Comparison of ENCODE assay signal across 28 cellular contexts in the genomic region with DNA sequence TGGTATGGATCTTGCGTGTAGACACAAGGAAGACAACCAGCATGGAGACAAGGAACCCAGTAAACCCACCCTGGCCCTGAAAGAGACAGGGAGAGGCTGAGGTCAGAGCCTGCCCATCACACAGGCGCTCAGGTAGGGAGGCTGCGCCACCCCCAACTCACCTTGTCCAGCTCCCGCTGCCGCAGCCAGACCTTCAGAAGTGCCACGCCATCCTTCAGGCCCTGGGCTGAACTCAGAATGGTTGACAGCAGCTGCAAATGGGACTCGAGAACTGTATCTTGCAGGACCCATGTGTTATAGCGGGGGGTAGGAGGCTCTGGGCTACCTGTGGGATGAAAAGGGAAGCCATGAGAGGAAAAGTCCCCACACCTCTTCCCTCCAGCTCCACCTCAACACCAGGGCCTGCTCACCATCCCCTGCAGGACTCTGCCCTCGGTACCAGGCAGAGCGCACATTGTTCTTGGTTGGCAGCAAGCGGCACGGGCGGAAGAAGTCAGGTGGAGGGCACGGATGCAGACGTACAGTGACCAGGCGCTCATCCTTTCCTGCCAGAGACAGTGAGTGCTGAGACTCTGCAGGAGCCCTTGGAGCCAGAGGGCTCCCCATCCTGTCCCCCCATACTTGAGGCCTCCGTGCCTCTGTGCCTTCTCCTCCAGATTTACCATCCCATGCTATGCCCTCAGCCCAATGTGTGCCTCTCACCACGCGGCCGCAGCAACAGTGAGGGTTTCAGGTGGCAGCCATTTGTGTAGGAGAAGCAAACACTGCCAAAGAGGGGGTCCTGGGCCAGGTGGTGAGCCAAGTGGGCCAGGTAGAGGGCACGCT. TPM values are rescaled to one million over a fixed set of nuclear protein-coding genes. Genes with fewer than 3 reads are reported as not detected.
DNase-seq lines count a peak whose midpoint lies in the region; ATAC-seq and TF ChIP-seq lines count a peak whose summit lies in the region.
"Had no signal": no experiment of that assay in that cellular context is flagged by ENCODE, and none has a peak within 500 bp of the region (broad histone marks: within the 10 kb centered on the region; RNA-seq: fewer than 3 reads in every experiment).

No MANE protein-coding gene starts in this region.

- H3K27me3 ChIP-seq in Peyer's patch = no peaks in the 10 kb centered on the region
- H3K27me3 ChIP-seq in spleen (replicated peaks in 1 of 7) = no peaks in the 10 kb centered on the region

- H3K4me1 ChIP-seq in Peyer's patch = peaks cover 0 to 16% (median 8%) of the 10 kb centered on the region in 4 donors
- H3K4me1 ChIP-seq in spleen = peaks cover 12 to 36% (median 19%) of the 10 kb centered on the region in 6 donors

- H3K9me3 Mint-ChIP-seq in activated CD8-positive, alpha-beta memory T cell treated with anti-CD3 and anti-CD28 coated beads, Interleukin-2, amount 10 ng/mL, durations not matched to agents 7 days and 5 days (ENCODE audit: low read depth) = no peaks in the 10 kb centered on the region
- H3K9me3 Mint-ChIP-seq: CD14-positive monocyte; dendritic cell treated with granulocyte-macrophage colony-stimulating factor and Interleukin-4, amounts not matched to agents 40 ng/mL and 50 ng/mL, for 4 days; T-helper 2 cell treated with Interferon-gamma antibody and Interleukin-4, amounts not matched to agents 5 μg/mL and 100 μg/mL, for 36 hours had no signal

- H3K9me3 ChIP-seq in Peyer's patch (no peaks in the 10 kb centered on the region), spleen (no peaks in the 10 kb centered on the region)

- H3K27me3 Mint-ChIP-seq in activated CD8-positive, alpha-beta memory T cell treated with anti-CD3 and anti-CD28 coated beads, Interleukin-2, amount 10 ng/mL, durations not matched to agents 7 days and 5 days = no peaks in the 10 kb centered on the region
- H3K27me3 Mint-ChIP-seq: dendritic cell treated with granulocyte-macrophage colony-stimulating factor and Interleukin-4, amounts not matched to agents 40 ng/mL and 50 ng/mL, for 4 days; naive thymus-derived CD4-positive, alpha-beta T cell had no signal

- intact Hi-C loops in spleen (cut with DNase I; ENCODE audit: low total_unique reads) = loop anchor here (10.0 kb wide), 2 partner anchors 94 to 184 kb away; no protein-coding TSS in a partner anchor

- no peak overlapping the region for H3K27ac ChIP-seq in Peyer's patch
- no peak overlapping the region for H3K27ac ChIP-seq in spleen
- H3K27ac ChIP-seq: KMS-11 had no signal

- TF ChIP-seq CTCF in Peyer's patch (IDR thresholded peaks at IDR 0.05) (no peak), spleen (IDR thresholded peaks at IDR 0.05 in 8 of 11, conservative IDR thresholded peaks at IDR 0.05 in 3 of 11) (no peak), GM20000 (IDR thresholded peaks at IDR 0.05; ENCODE audit: extremely low read depth, missing control alignments) (no peak)

- H3K36me3 Mint-ChIP-seq in activated CD8-positive, alpha-beta memory T cell treated with anti-CD3 and anti-CD28 coated beads, Interleukin-2, amount 10 ng/mL, durations not matched to agents 7 days and 5 days = peaks cover 27% of the 10 kb centered on the region

- ATAC-seq in activated CD8-positive, alpha-beta memory T cell treated with anti-CD3 and anti-CD28 coated beads, Interleukin-2, amount 10 ng/mL, durations not matched to agents 7 days and 5 days = no peak
- no peak for ATAC-seq in HG03159 (IDR thresholded peaks at IDR 0.05; ENCODE audit: unreplicated experiment)
- ATAC-seq: activated CD8-positive, alpha-beta T cell treated with anti-CD3 and anti-CD28 coated beads, Interleukin-2, amount 10 ng/mL, durations not matched to agents 7 days and 5 days; naive thymus-derived CD4-positive, alpha-beta T cell; PC-3; Right ventricle myocardium inferior had no signal

- peak; percentile 10 for DNase-seq in activated CD8-positive, alpha-beta memory T cell treated with anti-CD3 and anti-CD28 coated beads, Interleukin-2, amount 50 U/mL, for 4 hours
- no peak for DNase-seq in activated CD8-positive, alpha-beta memory T cell treated with anti-CD3 and anti-CD28 coated beads, Interleukin-2, amount 10 ng/mL, durations not matched to agents 7 days and 5 days
- DNase-seq in Peyer's patch (peak in 2 of 3 donors; percentile 36 to 39), hepatic stellate cell (ENCODE audit: low spot score) (peak; percentile 2), spleen (peak; percentile 68), NCI-H1694 treated with DMSO at 0.1 percent for 48 hours (lab: John Stamatoyannopoulos, UW) (no peak), GM20000 (ENCODE audit: low spot score) (no peak)
- DNase-seq: activated CD8-positive, alpha-beta T cell treated with anti-CD3 and anti-CD28 coated beads, Interleukin-2, amount 10 ng/mL, durations not matched to agents 7 days and 5 days; central memory CD4-positive, alpha-beta T cell; DMS79 treated with DMSO at 0.1 percent for 48 hours; erythroblast; GDM1; naive thymus-derived CD4-positive, alpha-beta T cell; NCI-H1417; NCI-H2081 treated with DMSO at 0.1 percent for 48 hours; NCI-H226; NCI-H526 treated with DMSO at 0.1 percent for 48 hours; NK-92 treated with Interleukin-12 subunit alpha and Interleukin-12 subunit beta, amount 100 ng/mL, for 24 hours; PC-3; small intestine; stimulated activated naive CD4-positive, alpha-beta T cell treated with Interleukin-2 at 50 U/mL for 16 hours had no signal

- no peak overlapping the region for H3K4me3 Mint-ChIP-seq in activated CD8-positive, alpha-beta memory T cell treated with anti-CD3 and anti-CD28 coated beads, Interleukin-2, amount 10 ng/mL, durations not matched to agents 7 days and 5 days
- H3K4me3 Mint-ChIP-seq: activated CD8-positive, alpha-beta T cell treated with anti-CD3 and anti-CD28 coated beads, Interleukin-2, amount 10 ng/mL, durations not matched to agents 7 days and 5 days; CD14-positive monocyte; dendritic cell treated with granulocyte-macrophage colony-stimulating factor and Interleukin-4, amounts not matched to agents 40 ng/mL and 50 ng/mL, for 4 days; naive thymus-derived CD4-positive, alpha-beta T cell; T-helper 2 cell treated with Interferon-gamma antibody and Interleukin-4, amounts not matched to agents 5 μg/mL and 100 μg/mL, for 36 hours had no signal

- no peak overlapping the region for H3K27ac Mint-ChIP-seq in activated CD8-positive, alpha-beta memory T cell treated with anti-CD3 and anti-CD28 coated beads, Interleukin-2, amount 10 ng/mL, durations not matched to agents 7 days and 5 days
- H3K27ac Mint-ChIP-seq: activated CD8-positive, alpha-beta T cell treated with anti-CD3 and anti-CD28 coated beads, Interleukin-2, amount 10 ng/mL, durations not matched to agents 7 days and 5 days; dendritic cell treated with granulocyte-macrophage colony-stimulating factor and Interleukin-4, amounts not matched to agents 40 ng/mL and 50 ng/mL, for 4 days had no signal

- 95 to 99% (median 96%) methylated on average over 19 to 21 of the region's 21 CpGs for WGBS in spleen, 5 donors

- peaks cover 0 to 80% (median 0%) of the 10 kb centered on the region in 3 donors for H3K36me3 ChIP-seq in Peyer's patch
- peaks cover 5 to 84% (median 81%) of the 10 kb centered on the region in 6 donors for H3K36me3 ChIP-seq in spleen

- CTCF ChIA-PET in activated CD8-positive, alpha-beta memory T cell treated with anti-CD3 and anti-CD28 coated beads, Interleukin-2, amount 10 ng/mL, durations not matched to agents 7 days and 5 days (lab: Charles Lee) = interaction anchor here (0.8 to 18.1 kb wide), 4 partner anchors 19 to 94 kb away, joined by 3 to 233 read pairs (median 4); partner anchors contain the start of gene AQP3

- TF ChIP-seq POLR2A in Peyer's patch (IDR thresholded peaks at IDR 0.05) (no peak), spleen (IDR thresholded peaks at IDR 0.05) (no peak)

- H3K4me3 ChIP-seq in Peyer's patch (no peak overlapping the region), spleen (no peak overlapping the region)

- peaks cover 26% of the 10 kb centered on the region for H3K4me1 Mint-ChIP-seq in activated CD8-positive, alpha-beta memory T cell treated with anti-CD3 and anti-CD28 coated beads, Interleukin-2, amount 10 ng/mL, durations not matched to agents 7 days and 5 days

RNA-seq across cellular contexts. Expression of gene NOL6, which starts 4.7 kb away (rescaled TPM):
- total RNA-seq in activated CD8-positive, alpha-beta memory T cell treated with anti-CD3 and anti-CD28 coated beads, Interleukin-2, amount 10 ng/mL, durations not matched to agents 7 days and 5 days = 10 to 100 TPM; 34.3 to 43.1 TPM
- total RNA-seq in Peyer's patch (10 to 100 TPM; 14.5 to 26.4 (median 18.4) TPM), spleen (10 to 100 TPM; 20.7 to 48.1 (median 28.4) TPM)
- polyA plus RNA-seq in spleen = 10 to 100 TPM; 20.0 to 28.4 (median 24.6) TPM

RNA-seq across cellular contexts. Expression of gene AQP3, which starts 21.6 kb away (rescaled TPM):
- total RNA-seq in activated CD8-positive, alpha-beta memory T cell treated with anti-CD3 and anti-CD28 coated beads, Interleukin-2, amount 10 ng/mL, durations not matched to agents 7 days and 5 days = 10 to 100 TPM in 1 of 2 experiments, 1 to 10 TPM in 1; 2.8 to 10.4 TPM
- total RNA-seq in Peyer's patch = 100 to 1,000 TPM in 3 of 4 donors, 10 to 100 TPM in 1; 12.4 to 424 (median 260) TPM
- total RNA-seq in spleen = 100 to 1,000 TPM in 5 of 7 donors, 10 to 100 TPM in 2; 44.2 to 251 (median 126) TPM
- polyA plus RNA-seq in spleen = 10 to 100 TPM in 1 of 3 donors, 1 to 10 TPM in 2; 5.0 to 51.4 (median 5.7) TPM

RNA-seq across cellular contexts. Expression of gene ANKRD18B, which starts 55.0 kb away (rescaled TPM):
- total RNA-seq in activated CD8-positive, alpha-beta memory T cell treated with anti-CD3 and anti-CD28 coated beads, Interleukin-2, amount 10 ng/mL, durations not matched to agents 7 days and 5 days = under 1 TPM; 0.33 to 0.79 TPM
- not detected for total RNA-seq in Peyer's patch
- total RNA-seq in spleen = 1 to 10 TPM in 1 of 7 donors, not detected in 6; 1.7 TPM
- polyA plus RNA-seq in spleen = under 1 TPM in 1 of 3 donors, not detected in 2; 0.02 TPM
- total RNA-seq: activated CD8-positive, alpha-beta T cell treated with anti-CD3 and anti-CD28 coated beads, Interleukin-2, amount 10 ng/mL, durations not matched to agents 7 days and 5 days; omental fat pad; Right ventricle myocardium inferior had no signal
- polyA plus RNA-seq: CD14-positive monocyte; naive thymus-derived CD4-positive, alpha-beta T cell had no signal

Comparison
In these comparisons a context has a peak if more than half of its experiments do, and no peak if none do; other contexts are left out.
1. DNase-seq: peak in activated CD8-positive, alpha-beta memory T cell treated with anti-CD3 and anti-CD28 coated beads, Interleukin-2, amount 50 U/mL, for 4 hours (single experiment), Peyer's patch (2 of 3), hepatic stellate cell (single experiment) and spleen (single experiment); none in activated CD8-positive, alpha-beta memory T cell treated with anti-CD3 and anti-CD28 coated beads, Interleukin-2, amount 10 ng/mL, durations not matched to agents 7 days and 5 days (single experiment), NCI-H1694 treated with DMSO at 0.1 percent for 48 hours (single experiment) and GM20000 (single experiment).